In genomic region chr7:107580716-107581383, GRCh38 we compare ENCODE assay signal across 8 cellular contexts.
DNase-seq lines count a peak whose midpoint lies in the region; ATAC-seq and TF ChIP-seq lines count a peak whose summit lies in the region.

No MANE protein-coding gene starts in this region.

- H3K27me3 ChIP-seq in RWPE2 (ENCODE audit: insufficient read depth, poor library complexity, severe bottlenecking) (no peaks in the 10 kb centered on the region), rectal smooth muscle tissue (ENCODE audit: control insufficient read depth, insufficient read depth, low read length) (no peaks in the 10 kb centered on the region)

- DNase-seq in RWPE2 (ENCODE audit: low spot score): no peak
- DNase-seq in fibroblast of mammary gland (ENCODE audit: low read depth): no peak
- DNase-seq in NCI-H2171 (lab: John Stamatoyannopoulos, UW): no peak
- DNase-seq in T-helper 9 cell: no peak

- no peak for TF ChIP-seq CTCF in GM12875 (IDR thresholded peaks at IDR 0.05; ENCODE audit: borderline replicate concordance, insufficient read depth, low read depth, low read length)
- peak; percentile 26 for TF ChIP-seq CTCF in RWPE2 (IDR thresholded peaks at IDR 0.05; ENCODE audit: poor library complexity, severe bottlenecking)
- TF ChIP-seq CTCF in fibroblast of mammary gland (conservative IDR thresholded peaks at IDR 0.05; ENCODE audit: control insufficient read depth, insufficient read depth, low read depth, low read length): no peak

- H3K4me3 ChIP-seq in GM12875 (ENCODE audit: low read depth, low read length) (peak overlapping the region; percentile 93), RWPE2 (ENCODE audit: severe bottlenecking) (peak overlapping the region; percentile 85), fibroblast of mammary gland (ENCODE audit: control insufficient read depth, low read depth, low read length) (peak overlapping the region; percentile 72), rectal smooth muscle tissue (ENCODE audit: low read length) (peak overlapping the region; percentile 99)

- no peaks in the 10 kb centered on the region for H3K9me3 ChIP-seq in RWPE2 (ENCODE audit: severe bottlenecking)

- H3K27ac ChIP-seq in RWPE2 (ENCODE audit: poor library complexity, severe bottlenecking): peak overlapping the region; percentile 59
- H3K27ac ChIP-seq in rectal smooth muscle tissue (ENCODE audit: low read depth, low read length): peak overlapping the region; percentile 95

- peaks cover 58% of the 10 kb centered on the region for H3K36me3 ChIP-seq in RWPE2 (ENCODE audit: low read depth)
- H3K36me3 ChIP-seq in rectal smooth muscle tissue (ENCODE audit: control insufficient read depth, insufficient read depth, low read length): no peaks in the 10 kb centered on the region

- no peak for ATAC-seq in RWPE2 (ENCODE audit: low read depth)
- no peak for ATAC-seq in HG03520 (IDR thresholded peaks at IDR 0.05; ENCODE audit: unreplicated experiment)
- ATAC-seq in GM21737 (IDR thresholded peaks at IDR 0.05; ENCODE audit: unreplicated experiment): no peak

- H3K9ac ChIP-seq in rectal smooth muscle tissue (ENCODE audit: low read length): peak overlapping the region; percentile 86

- peaks cover 14% of the 10 kb centered on the region for H3K4me1 ChIP-seq in RWPE2 (ENCODE audit: insufficient read depth, poor library complexity, severe bottlenecking)
- peaks cover 6% of the 10 kb centered on the region for H3K4me1 ChIP-seq in rectal smooth muscle tissue (ENCODE audit: control insufficient read depth, insufficient read depth, low read length)
